In genomic region chr12:51813931-51814310, GRCh38 we compare ENCODE assay signal across 9 cellular contexts. TPM values are rescaled to one million over a fixed set of nuclear protein-coding genes. Genes with fewer than 3 reads are reported as not detected.
DNase-seq lines count a peak whose midpoint lies in the region; ATAC-seq and TF ChIP-seq lines count a peak whose summit lies in the region.
"Had no signal": no experiment of that assay in that cellular context is flagged by ENCODE, and none has a peak within 500 bp of the region (broad histone marks: within the 10 kb centered on the region; RNA-seq: fewer than 3 reads in every experiment).

No MANE protein-coding gene starts in this region.

- intact Hi-C loops in activated CD8-positive, alpha-beta T cell treated with anti-CD3 and anti-CD28 coated beads for 36 hours (cut with micrococcal nuclease): no loop called here

- no peak overlapping the region for H4K8ac ChIP-seq in mesendoderm (ENCODE audit: low read depth, low read length)

- H2BK5ac ChIP-seq in mesendoderm (ENCODE audit: low read length): no peak overlapping the region

- H4K5ac ChIP-seq in mesendoderm (ENCODE audit: low read length): no peak overlapping the region

- H3K9me3 Mint-ChIP-seq in activated CD8-positive, alpha-beta T cell treated with anti-CD3 and anti-CD28 coated beads for 36 hours: no peaks in the 10 kb centered on the region
- H3K9me3 Mint-ChIP-seq in activated CD8-positive, alpha-beta T cell treated with anti-CD3 and anti-CD28 coated beads, Interleukin-2, amount 10 ng/mL, durations not matched to agents 7 days and 5 days (ENCODE audit: insufficient read depth): no peaks in the 10 kb centered on the region
- no peaks in the 10 kb centered on the region for H3K9me3 Mint-ChIP-seq in chondrocyte (ENCODE audit: low read depth)

- POLR2A ChIA-PET in activated CD8-positive, alpha-beta T cell treated with anti-CD3 and anti-CD28 coated beads for 36 hours (lab: Charles Lee): interaction anchor here (1.6 kb wide), 1 partner anchor 10 kb away, joined by 4 read pairs; no protein-coding TSS in a partner anchor
- POLR2A ChIA-PET in activated CD8-positive, alpha-beta T cell treated with anti-CD3 and anti-CD28 coated beads, Interleukin-2, amount 10 ng/mL, durations not matched to agents 7 days and 5 days (lab: Charles Lee): no interaction called here

- peak overlapping the region; percentile 46 for H3K18ac ChIP-seq in mesendoderm (ENCODE audit: low read length)

- peak overlapping the region; percentile 48 for H3K4ac ChIP-seq in mesendoderm (ENCODE audit: low read depth, low read length)

- peak overlapping the region; percentile 30 for H3K4me3 Mint-ChIP-seq in activated CD8-positive, alpha-beta T cell treated with anti-CD3 and anti-CD28 coated beads for 36 hours
- no peak overlapping the region for H3K4me3 Mint-ChIP-seq in activated CD8-positive, alpha-beta T cell treated with anti-CD3 and anti-CD28 coated beads, Interleukin-2, amount 10 ng/mL, durations not matched to agents 7 days and 5 days
- H3K4me3 Mint-ChIP-seq in chondrocyte (ENCODE audit: unreplicated experiment): peak overlapping the region; percentile 31

- H2BK15ac ChIP-seq in mesendoderm (replicated peaks; ENCODE audit: low read depth): no peak overlapping the region

- no peak overlapping the region for H3K27ac Mint-ChIP-seq in activated CD8-positive, alpha-beta T cell treated with anti-CD3 and anti-CD28 coated beads for 36 hours
- H3K27ac Mint-ChIP-seq in activated CD8-positive, alpha-beta T cell treated with anti-CD3 and anti-CD28 coated beads, Interleukin-2, amount 10 ng/mL, durations not matched to agents 7 days and 5 days: no peak overlapping the region
- H3K27ac Mint-ChIP-seq in chondrocyte (ENCODE audit: unreplicated experiment): no peak overlapping the region

- H2BK120ac ChIP-seq in mesendoderm (ENCODE audit: low read depth, low read length): no peak overlapping the region

- peak overlapping the region; percentile 52 for H3K4me2 ChIP-seq in mesendoderm (ENCODE audit: low read length)

- H3K27me3 Mint-ChIP-seq in activated CD8-positive, alpha-beta T cell treated with anti-CD3 and anti-CD28 coated beads for 36 hours: no peaks in the 10 kb centered on the region
- H3K27me3 Mint-ChIP-seq in activated CD8-positive, alpha-beta T cell treated with anti-CD3 and anti-CD28 coated beads, Interleukin-2, amount 10 ng/mL, durations not matched to agents 7 days and 5 days (ENCODE audit: low read depth): peaks cover 13% of the 10 kb centered on the region
- H3K27me3 Mint-ChIP-seq in chondrocyte (ENCODE audit: low read depth): no peaks in the 10 kb centered on the region

- no peaks in the 10 kb centered on the region for H3K36me3 Mint-ChIP-seq in activated CD8-positive, alpha-beta T cell treated with anti-CD3 and anti-CD28 coated beads for 36 hours (ENCODE audit: low read depth)
- no peaks in the 10 kb centered on the region for H3K36me3 Mint-ChIP-seq in activated CD8-positive, alpha-beta T cell treated with anti-CD3 and anti-CD28 coated beads, Interleukin-2, amount 10 ng/mL, durations not matched to agents 7 days and 5 days (ENCODE audit: low read depth)
- no peaks in the 10 kb centered on the region for H3K36me3 Mint-ChIP-seq in chondrocyte (ENCODE audit: low read depth)
- H3K36me3 Mint-ChIP-seq: CD4-positive, CD25-positive, alpha-beta regulatory T cell had no signal

- peaks cover 9% of the 10 kb centered on the region for H3K4me1 Mint-ChIP-seq in activated CD8-positive, alpha-beta T cell treated with anti-CD3 and anti-CD28 coated beads for 36 hours (ENCODE audit: low read depth)
- H3K4me1 Mint-ChIP-seq in activated CD8-positive, alpha-beta T cell treated with anti-CD3 and anti-CD28 coated beads, Interleukin-2, amount 10 ng/mL, durations not matched to agents 7 days and 5 days (ENCODE audit: low read depth): peaks cover 8% of the 10 kb centered on the region
- H3K4me1 Mint-ChIP-seq in chondrocyte (ENCODE audit: low read depth): peaks cover 20% of the 10 kb centered on the region

- H3K4me3 ChIP-seq in mesendoderm (ENCODE audit: low read length) (no peak overlapping the region), thymus (ENCODE audit: low read length) (peak overlapping the region; percentile 67)

- H3K36me3 ChIP-seq in mesendoderm (ENCODE audit: control insufficient read depth, insufficient read depth, low read length): no peaks in the 10 kb centered on the region
- H3K36me3 ChIP-seq in thymus (ENCODE audit: control insufficient read depth, insufficient read depth): no peaks in the 10 kb centered on the region

- ATAC-seq in activated CD8-positive, alpha-beta T cell treated with anti-CD3 and anti-CD28 coated beads for 36 hours: no peak
- ATAC-seq in activated CD8-positive, alpha-beta T cell treated with anti-CD3 and anti-CD28 coated beads, Interleukin-2, amount 10 ng/mL, durations not matched to agents 7 days and 5 days: no peak
- ATAC-seq in HG03280 (IDR thresholded peaks at IDR 0.05; ENCODE audit: unreplicated experiment): no peak
- ATAC-seq in HG03025 (IDR thresholded peaks at IDR 0.05; ENCODE audit: low FRiP score, unreplicated experiment): no peak

- peaks cover 2% of the 10 kb centered on the region for H3K4me1 ChIP-seq in mesendoderm (ENCODE audit: control insufficient read depth, low read depth, low read length)
- peaks cover 7% of the 10 kb centered on the region for H3K4me1 ChIP-seq in thymus (ENCODE audit: control insufficient read depth, insufficient read depth, low read length)

- H3K23ac ChIP-seq in mesendoderm (ENCODE audit: low read length): peak overlapping the region; percentile 59

- CTCF ChIA-PET in activated CD8-positive, alpha-beta T cell treated with anti-CD3 and anti-CD28 coated beads for 36 hours (lab: Charles Lee): interaction anchor here (0.7 to 3.9 kb wide), 18 partner anchors 10 to 463 kb away, joined by 3 to 31 read pairs (median 4); no protein-coding TSS in a partner anchor
- CTCF ChIA-PET in activated CD8-positive, alpha-beta T cell treated with anti-CD3 and anti-CD28 coated beads, Interleukin-2, amount 10 ng/mL, durations not matched to agents 7 days and 5 days (lab: Charles Lee): interaction anchor here (0.9 to 3.0 kb wide), 14 partner anchors 10 to 395 kb away, joined by 3 to 13 read pairs (median 4); no protein-coding TSS in a partner anchor

- H3K79me2 ChIP-seq in mesendoderm (ENCODE audit: control insufficient read depth, insufficient read depth, low read length): no peaks in the 10 kb centered on the region

- H3K27ac ChIP-seq in mesendoderm (ENCODE audit: low read depth, low read length) (no peak overlapping the region), thymus (ENCODE audit: low read depth) (no peak overlapping the region)

- no peaks in the 10 kb centered on the region for H3K79me1 ChIP-seq in mesendoderm (ENCODE audit: low read length)

- WGBS in mesendoderm (ENCODE audit: extremely low coverage, insufficient coverage, low lambda C conversion rate): no CpG with 5 or more reads among the region's 34 CpGs
- WGBS in thymus: 7% methylated on average over 34 of the region's 34 CpGs

- no peak overlapping the region for H2AK5ac ChIP-seq in mesendoderm (ENCODE audit: low read length)

- H3K56ac ChIP-seq in mesendoderm (ENCODE audit: low read length): peak overlapping the region; percentile 73

- no peak for TF ChIP-seq CTCF in activated CD8-positive, alpha-beta T cell treated with anti-CD3 and anti-CD28 coated beads for 36 hours (IDR thresholded peaks at IDR 0.05)
- TF ChIP-seq CTCF in chondrocyte (IDR thresholded peaks at IDR 0.05): no peak

- H3K9ac ChIP-seq in mesendoderm (ENCODE audit: low read length): peak overlapping the region; percentile 67

- DNase-seq in activated CD8-positive, alpha-beta T cell treated with anti-CD3 and anti-CD28 coated beads for 36 hours: no peak
- no peak for DNase-seq in activated CD8-positive, alpha-beta T cell treated with anti-CD3 and anti-CD28 coated beads, Interleukin-2, amount 10 ng/mL, durations not matched to agents 7 days and 5 days
- DNase-seq in chondrocyte (ENCODE audit: low spot score) (no peak), mesendoderm (no peak), NCI-H1417 treated with DMSO at 0.1 percent for 48 hours (lab: John Stamatoyannopoulos, UW) (no peak)

- H3K9me3 ChIP-seq in thymus (ENCODE audit: control insufficient read depth): no peaks in the 10 kb centered on the region

- H3K27me3 ChIP-seq in mesendoderm (ENCODE audit: insufficient read depth, low read length, poor library complexity) (peaks cover 5% of the 10 kb centered on the region), thymus (ENCODE audit: control insufficient read depth, insufficient read depth) (peaks cover 13% of the 10 kb centered on the region)

RNA-seq across cellular contexts. Expression of gene FIGNL2, which starts 34.6 kb away (rescaled TPM):
- under 1 TPM; 0.40 to 0.43 TPM for total RNA-seq in activated CD8-positive, alpha-beta T cell treated with anti-CD3 and anti-CD28 coated beads for 36 hours
- total RNA-seq in activated CD8-positive, alpha-beta T cell treated with anti-CD3 and anti-CD28 coated beads, Interleukin-2, amount 10 ng/mL, durations not matched to agents 7 days and 5 days: under 1 TPM; 0.32 to 0.37 TPM
- 0.26 to 0.30 TPM in 2 of 3 replicates, not detected in the other for total RNA-seq in chondrocyte
- 0.77 TPM for polyA plus RNA-seq in mesendoderm (2013, experiment 1 of 2)
- polyA plus RNA-seq in mesendoderm (2013, experiment 2 of 2): 0.69 TPM
- polyA plus RNA-seq in thymus: 0.52 TPM
